ENCODE assay signal across 15 cellular contexts in the genomic region with DNA sequence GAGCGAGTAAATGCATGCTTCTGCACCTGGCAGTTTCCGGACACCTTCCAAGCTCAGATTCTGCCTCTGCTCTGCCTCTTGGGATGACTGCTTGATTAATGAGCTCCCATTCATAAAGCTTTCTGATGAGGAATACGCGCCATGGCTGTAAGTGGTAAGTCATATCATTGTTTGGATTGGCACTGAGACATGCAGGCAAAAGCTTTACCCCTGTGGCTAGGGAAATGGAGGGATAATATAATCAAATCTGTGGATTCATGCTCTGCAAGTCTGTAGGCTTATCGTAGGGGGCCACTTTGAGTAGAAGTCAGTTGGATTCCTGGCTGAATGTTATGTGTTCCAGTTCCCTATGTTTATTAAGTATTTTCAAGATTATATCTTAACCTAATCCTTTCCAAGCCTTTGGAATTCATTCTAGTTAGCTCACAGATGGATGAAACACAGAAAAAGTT.
DNase-seq lines count a peak whose midpoint lies in the region; FAIRE-seq and TF ChIP-seq lines count a peak whose summit lies in the region.
"Had no signal": no experiment of that assay in that cellular context is flagged by ENCODE, and none has a peak within 500 bp of the region (broad histone marks: within the 10 kb centered on the region; RNA-seq: fewer than 3 reads in every experiment).

No MANE protein-coding gene starts in this region.

- no peaks in the 10 kb centered on the region for H3K4me1 ChIP-seq in uterus
- H3K4me1 ChIP-seq: upper lobe of left lung had no signal

- FAIRE-seq in D721Med (lab: Jason Lieb, UNC) (peak; percentile 46), GM19239 (lab: Jason Lieb, UNC) (no peak)

- DNase-seq in D721Med (ENCODE audit: insufficient read length, low spot score) (no peak), NCI-H1930 (lab: John Stamatoyannopoulos, UW) (peak; percentile 34 to 60), NCI-H748 (lab: John Stamatoyannopoulos, UW; ENCODE audit: unreplicated experiment) (peak; percentile 93), fibroblast of peridontal ligament (ENCODE audit: extremely low read depth) (peak; percentile 38), uterus (no peak), GM19239 (ENCODE audit: insufficient read length, low spot score) (no peak), GM10266 (ENCODE audit: extremely low spot score) (no peak), posterior vena cava (ENCODE audit: low spot score) (no peak)
- DNase-seq: activated CD4-positive, alpha-beta T cell treated with anti-CD3 and anti-CD28 coated beads, Interleukin-2, amount 50 U/mL, for 1 hour; effector CD4-positive, alpha-beta T cell; glutamatergic neuron; Kasumi-1; stimulated activated CD4-positive, alpha-beta T cell treated with anti-CD3 and anti-CD28 coated beads, Interleukin-2, amount 100 ng/mL, for 24 hours; upper lobe of left lung had no signal

- H3K9me3 ChIP-seq in uterus, result no peaks in the 10 kb centered on the region
- H3K9me3 ChIP-seq: upper lobe of left lung had no signal

- TF ChIP-seq CTCF in D721Med (IDR thresholded peaks at IDR 0.05; ENCODE audit: insufficient read depth, missing control alignments) (no peak), uterus (IDR thresholded peaks at IDR 0.05) (no peak), GM10266 (IDR thresholded peaks at IDR 0.05; ENCODE audit: control insufficient read depth, insufficient read depth, low read depth, missing control alignments) (no peak)

- no peak overlapping the region for H3K4me3 ChIP-seq in uterus
- H3K4me3 ChIP-seq: upper lobe of left lung had no signal

- H3K27ac ChIP-seq in uterus, result no peak overlapping the region
- H3K27ac ChIP-seq: HL-60, upper lobe of left lung had no signal

- H3K36me3 ChIP-seq in uterus, result no peaks in the 10 kb centered on the region
- H3K36me3 ChIP-seq: upper lobe of left lung had no signal

- no peak for TF ChIP-seq POLR2A in uterus (IDR thresholded peaks at IDR 0.05)

- H3K27me3 ChIP-seq in uterus, result no peaks in the 10 kb centered on the region
- H3K27me3 ChIP-seq: upper lobe of left lung had no signal

- intact Hi-C loops in uterus (cut with DNase I; ENCODE audit: low total_unique reads), result no loop called here
- intact Hi-C loops in posterior vena cava (cut with DNase I), result no loop called here

Comparison
In these comparisons a context has a peak if more than half of its experiments do, and no peak if none do; other contexts are left out.
1. DNase-seq: peak in NCI-H1930 (2 of 2), NCI-H748 (single experiment) and fibroblast of peridontal ligament (single experiment); none in D721Med (single experiment), uterus (0 of 2), GM19239 (single experiment), GM10266 (single experiment) and posterior vena cava (single experiment).